Comparison of ENCODE assay signal across 8 cellular contexts in genomic region chr22:37643225-37643847, GRCh38. TPM values are rescaled to one million over a fixed set of nuclear protein-coding genes. Genes with fewer than 3 reads are reported as not detected.
DNase-seq lines count a peak whose midpoint lies in the region; ATAC-seq and TF ChIP-seq lines count a peak whose summit lies in the region.

No MANE protein-coding gene starts in this region.

- H3K4me3 ChIP-seq in Loucy (ENCODE audit: low read length, poor library complexity, severe bottlenecking): peak overlapping the region; percentile 28
- no peak overlapping the region for H3K4me3 ChIP-seq in right cardiac atrium (ENCODE audit: low read length)
- no peak overlapping the region for H3K4me3 ChIP-seq in gastrocnemius medialis

- H3K36me3 ChIP-seq in Loucy (ENCODE audit: insufficient read depth, low read length): peaks cover 22% of the 10 kb centered on the region; the same call in 1 of the 2 replicates
- H3K36me3 ChIP-seq in gastrocnemius medialis: no peaks in the 10 kb centered on the region

- peak overlapping the region; percentile 48 for H3K4me2 ChIP-seq in Loucy (ENCODE audit: low read depth, low read length, poor library complexity, severe bottlenecking)

- in situ Hi-C loops in gastrocnemius medialis (cut with MboI; ENCODE audit: low sequenced_read_pairs in 4 of 4): loop anchor here in 1 of 4 donors (25.0 kb wide), 1 partner anchor 144 kb away; no protein-coding TSS in a partner anchor

- TF ChIP-seq CTCF in Loucy (conservative IDR thresholded peaks at IDR 0.05; ENCODE audit: low read length) (peak; percentile 90), gastrocnemius medialis (IDR thresholded peaks at IDR 0.05 in 4 of 5, conservative IDR thresholded peaks at IDR 0.05 in 1 of 5) (peak; percentile 77 to 96 (median 94))

- peaks cover 22% of the 10 kb centered on the region for H4K20me1 ChIP-seq in Loucy (ENCODE audit: insufficient read depth, low read length, poor library complexity, severe bottlenecking)

- H3K79me2 ChIP-seq in Loucy (ENCODE audit: insufficient read depth, low read length): peaks cover 47% of the 10 kb centered on the region

- H3K4me1 ChIP-seq in Loucy (ENCODE audit: insufficient read depth, low read length, poor library complexity, severe bottlenecking) (peaks cover 29% of the 10 kb centered on the region), right cardiac atrium (ENCODE audit: control insufficient read depth, insufficient read depth, low read length) (no peaks in the 10 kb centered on the region), gastrocnemius medialis (peaks cover 0 to 9% of the 10 kb centered on the region in 2 donors)

- H3K27ac ChIP-seq in right cardiac atrium (ENCODE audit: low read length) (no peak overlapping the region), gastrocnemius medialis (no peak overlapping the region)

- no peaks in the 10 kb centered on the region for H3F3A ChIP-seq in Loucy (ENCODE audit: low read depth)

- no peaks in the 10 kb centered on the region for H3K9me2 ChIP-seq in Loucy (replicated peaks; ENCODE audit: low read depth, low read length)

- intact Hi-C loops in right cardiac atrium (cut with DNase I) (loop anchor here (5.0 to 10.0 kb wide), 3 partner anchors 39 to 151 kb away; no protein-coding TSS in a partner anchor), gastrocnemius medialis (cut with DNase I; ENCODE audit: low total_unique reads) (loop anchor here (1.0 kb wide), 1 partner anchor 38 kb away; no protein-coding TSS in a partner anchor)

- H3K27me3 ChIP-seq in Loucy (ENCODE audit: insufficient read depth, low read length, poor library complexity, severe bottlenecking) (no peaks in the 10 kb centered on the region), right cardiac atrium (ENCODE audit: control insufficient read depth, insufficient read depth) (no peaks in the 10 kb centered on the region), gastrocnemius medialis (peaks cover 7 to 14% (median 12%) of the 10 kb centered on the region in 3 donors)

- ATAC-seq in right cardiac atrium: peak; percentile 77 to 80
- ATAC-seq in gastrocnemius medialis: peak; percentile 79 to 88
- no peak for ATAC-seq in GM21528 (IDR thresholded peaks at IDR 0.05; ENCODE audit: low FRiP score, unreplicated experiment)

- no peak for TF ChIP-seq POLR2A in gastrocnemius medialis (IDR thresholded peaks at IDR 0.05)

- peak overlapping the region; percentile 94 for H3K9ac ChIP-seq in Loucy (ENCODE audit: low read depth, low read length, poor library complexity, severe bottlenecking)

- H3K9me3 ChIP-seq in Loucy (ENCODE audit: insufficient read depth, low read depth, low read length): no peaks in the 10 kb centered on the region
- no peaks in the 10 kb centered on the region for H3K9me3 ChIP-seq in right cardiac atrium (ENCODE audit: control insufficient read depth, low read length)
- H3K9me3 ChIP-seq in gastrocnemius medialis: no peaks in the 10 kb centered on the region

- 36% methylated on average over 9 of the region's 9 CpGs for WGBS in right cardiac atrium

- no peak overlapping the region for H2AFZ ChIP-seq in Loucy (ENCODE audit: low read length)

- peak; percentile 61 for DNase-seq in SIG-M5 treated with dmso at 0.1 percent for 504 hours (lab: John Stamatoyannopoulos, UW; ENCODE audit: unreplicated experiment)
- DNase-seq in SIG-M5 (lab: John Stamatoyannopoulos, UW): no peak
- DNase-seq in T-helper 22 cell (ENCODE audit: low read depth): peak; percentile 54
- peak; percentile 15 for DNase-seq in amniotic stem cell (lab: John Stamatoyannopoulos, UW)
- peak; percentile 87 to 96 (median 94) for DNase-seq in right cardiac atrium
- peak; percentile 38 to 77 for DNase-seq in gastrocnemius medialis

RNA-seq across cellular contexts. Expression of gene SH3BP1, which starts 3.9 kb away (rescaled TPM):
- total RNA-seq in right cardiac atrium (1 to 10 TPM; 1.9 to 4.8 (median 3.1) TPM), gastrocnemius medialis (1 to 10 TPM in 3 of 4 donors, not detected in 1; 1.1 to 1.8 (median 1.6) TPM)
- 1.4 TPM for polyA plus RNA-seq in right cardiac atrium

RNA-seq across cellular contexts. Expression of gene PDXP, which starts 15.2 kb away (rescaled TPM):
- total RNA-seq in right cardiac atrium (10 to 100 TPM; 18.6 to 21.7 (median 20.4) TPM), gastrocnemius medialis (10 to 100 TPM; 10.3 to 28.7 (median 16.6) TPM)
- polyA plus RNA-seq in right cardiac atrium: 21.0 TPM

RNA-seq across cellular contexts. Expression of gene LGALS1, which starts 32.1 kb away (rescaled TPM):
- 100 to 1,000 TPM; 438 to 693 (median 551) TPM for total RNA-seq in right cardiac atrium
- 1,338 TPM for polyA plus RNA-seq in right cardiac atrium
- 1,000 to 10,000 TPM in 3 of 4 donors, 100 to 1,000 TPM in 1; 561 to 1,888 (median 1,101) TPM for total RNA-seq in gastrocnemius medialis

RNA-seq across cellular contexts. Expression of gene GGA1, which starts 34.7 kb away (rescaled TPM):
- total RNA-seq in right cardiac atrium (10 to 100 TPM; 23.3 to 29.0 (median 26.0) TPM), gastrocnemius medialis (10 to 100 TPM; 39.0 to 48.8 (median 45.0) TPM)
- polyA plus RNA-seq in right cardiac atrium: 27.2 TPM

RNA-seq across cellular contexts. Expression of gene NOL12, which starts 42.8 kb away (rescaled TPM):
- total RNA-seq in right cardiac atrium (10 to 100 TPM; 13.5 to 16.4 (median 14.4) TPM), gastrocnemius medialis (10 to 100 TPM; 10.0 to 21.7 (median 16.6) TPM)
- polyA plus RNA-seq in right cardiac atrium: 16.3 TPM
